Comparison of ENCODE assay signal across 30 cellular contexts in genomic region chr1:212483154-212483505, GRCh38. TPM values are rescaled to one million over a fixed set of nuclear protein-coding genes. Genes with fewer than 3 reads are reported as not detected.
DNase-seq lines count a peak whose midpoint lies in the region; ATAC-seq, FAIRE-seq and TF ChIP-seq lines count a peak whose summit lies in the region.
"Had no signal": no experiment of that assay in that cellular context is flagged by ENCODE, and none has a peak within 500 bp of the region (broad histone marks: within the 10 kb centered on the region; RNA-seq: fewer than 3 reads in every experiment).

No MANE protein-coding gene starts in this region.

- in situ Hi-C loops in IMR-90 (cut with MboI; ENCODE audit: low sequenced_read_pairs) = loop anchor here (5.0 kb wide), 1 partner anchor 114 kb away; no protein-coding TSS in a partner anchor

- H3K4me1 ChIP-seq in A549 (peaks cover 73% of the 10 kb centered on the region), IMR-90 (ENCODE audit: control insufficient read depth, insufficient read depth, low read length) (peaks cover 18% of the 10 kb centered on the region), neuronal stem cell (ENCODE audit: control insufficient read depth in 2 of 2, insufficient read depth in 1 of 2, low read depth in 1 of 2, low read length in 2 of 2) (peaks cover 18 to 20% of the 10 kb centered on the region in 2 donors)
- H3K4me1 ChIP-seq: parathyroid adenoma, vagina had no signal

- H3K14ac ChIP-seq in IMR-90 (replicated peaks; ENCODE audit: low read depth, low read length) = peak overlapping the region; percentile 61
- H3K14ac ChIP-seq in neuronal stem cell (ENCODE audit: low read length) = peak overlapping the region; percentile 87

- no peak overlapping the region for H3K4me3 Mint-ChIP-seq in activated T-cell treated with anti-CD3 and anti-CD28 coated beads, Interleukin-2, amount 50 U/mL, for 72 hours
- H3K4me3 Mint-ChIP-seq: activated CD4-positive, alpha-beta T cell treated with anti-CD3 and anti-CD28 coated beads for 36 hours; CD8-positive, alpha-beta T cell; stimulated activated naive CD8-positive, alpha-beta T cell treated with anti-CD3 and anti-CD28 coated beads, Interleukin-15, amount 100 ng/mL, for 72 hours had no signal

- WGBS in A549 (ENCODE audit: missing lambda C conversion rate) = 93% methylated on average over 9 of the region's 9 CpGs
- WGBS in IMR-90 (ENCODE audit: extremely low coverage in 2 of 2, insufficient read length in 1 of 2), 2 experiments = 80% methylated on average over 2 of the region's 9 CpGs; no CpG with 5 or more reads in 1 of the 2 experiments
- no CpG with 5 or more reads among the region's 9 CpGs for WGBS in neuronal stem cell (ENCODE audit: extremely low coverage in 2 of 2, insufficient read length in 2 of 2, insufficient replicate concordance in 1 of 2), 2 donors

- H2BK12ac ChIP-seq in neuronal stem cell (ENCODE audit: low read length) = no peak overlapping the region

- BruUV-seq in IMR-90 (replicated peaks; lab: Mats Ljungman, UMichigan) = no TSS peak

- no peak for TF ChIP-seq EP300 in A549 (IDR thresholded peaks at IDR 0.05)

- H3K4me2 ChIP-seq in A549 (peak overlapping the region; percentile 57), IMR-90 (ENCODE audit: low read depth, low read length) (no peak overlapping the region), neuronal stem cell (ENCODE audit: insufficient read depth, low read length, poor library complexity, severe bottlenecking) (no peak overlapping the region)

- H4K8ac ChIP-seq in IMR-90 (ENCODE audit: low read depth in 2 of 2, low read length in 2 of 2) = peak overlapping the region in 1 of 2 experiments; percentile 20; a peak in 1 of 4 replicates
- no peak overlapping the region for H4K8ac ChIP-seq in neuronal stem cell (ENCODE audit: low read depth, low read length)

- no peaks in the 10 kb centered on the region for H3K9me3 Mint-ChIP-seq in activated T-cell treated with anti-CD3 and anti-CD28 coated beads, Interleukin-2, amount 50 U/mL, for 72 hours
- H3K9me3 Mint-ChIP-seq: CD8-positive, alpha-beta T cell; stimulated activated naive CD8-positive, alpha-beta T cell treated with anti-CD3 and anti-CD28 coated beads, Interleukin-15, amount 100 ng/mL, for 72 hours had no signal

- H2AFZ ChIP-seq in IMR-90 (replicated peaks; ENCODE audit: low read length, poor library complexity) = peak overlapping the region; percentile 19
- no peak overlapping the region for H2AFZ ChIP-seq in neuronal stem cell (ENCODE audit: low read length)
- H2AFZ ChIP-seq: parathyroid adenoma had no signal

- peak overlapping the region; percentile 66 for H4K91ac ChIP-seq in IMR-90 (ENCODE audit: insufficient read depth, low read depth, low read length)
- H4K91ac ChIP-seq in neuronal stem cell (ENCODE audit: low read depth, low read length, poor library complexity) = no peak overlapping the region

- ATAC-seq in A549 (no peak), IMR-90 (ENCODE audit: low read depth) (no peak)
- ATAC-seq in activated T-cell treated with anti-CD3 and anti-CD28 coated beads, Interleukin-2, amount 50 U/mL, for 72 hours (replicated peaks in 1 of 2) = no peak
- ATAC-seq: activated CD4-positive, alpha-beta T cell treated with anti-CD3 and anti-CD28 coated beads for 36 hours; CD8-positive, alpha-beta T cell; stimulated activated naive CD8-positive, alpha-beta T cell treated with anti-CD3 and anti-CD28 coated beads, Interleukin-15, amount 100 ng/mL, for 72 hours had no signal

- peaks cover 8% of the 10 kb centered on the region for H3K27me3 Mint-ChIP-seq in activated T-cell treated with anti-CD3 and anti-CD28 coated beads, Interleukin-2, amount 50 U/mL, for 72 hours (ENCODE audit: low read depth)

- H2AK5ac ChIP-seq in IMR-90 (ENCODE audit: low read depth, low read length) = peak overlapping the region; percentile 90
- peak overlapping the region; percentile 82 for H2AK5ac ChIP-seq in neuronal stem cell (ENCODE audit: low read depth, low read length)

- POLR2A ChIA-PET in A549 (lab: Yijun Ruan, JAX) = interaction anchor here (1.8 kb wide), 1 partner anchor 125 kb away, joined by 18 read pairs; the partner anchor contains the start of gene ATF3
- POLR2A ChIA-PET in IMR-90 (lab: Charles Lee; ENCODE audit: unreplicated experiment) = no interaction called here

- no peak overlapping the region for H3K56ac ChIP-seq in IMR-90 (ENCODE audit: extremely low read depth, insufficient read depth, low read length)

- H2BK5ac ChIP-seq in IMR-90 (ENCODE audit: low read depth, low read length, poor library complexity, severe bottlenecking) (peak overlapping the region; percentile 7), neuronal stem cell (ENCODE audit: low read length) (no peak overlapping the region)

- dilution Hi-C loops in IMR-90 (cut with HindIII; ENCODE audit: low sequenced_read_pairs, unreplicated experiment) = no loop called here

- H2BK15ac ChIP-seq in IMR-90 (ENCODE audit: low read depth, low read length) (peak overlapping the region; percentile 36; the same call in 1 of the 3 replicates), neuronal stem cell (ENCODE audit: low read length) (peak overlapping the region; percentile 40)

- H3K9ac ChIP-seq in IMR-90 (ENCODE audit: low read depth, low read length) (no peak overlapping the region), neuronal stem cell (ENCODE audit: low read depth, low read length, poor library complexity) (no peak overlapping the region)
- H3K9ac ChIP-seq: parathyroid adenoma had no signal

- no peak overlapping the region for H4K5ac ChIP-seq in IMR-90 (ENCODE audit: low read depth, low read length)

- peak overlapping the region; percentile 75 to 86 for H3K27ac ChIP-seq in A549
- no peak overlapping the region for H3K27ac ChIP-seq in IMR-90 (ENCODE audit: insufficient read depth, low read length)
- peak overlapping the region; percentile 10 for H3K27ac ChIP-seq in epithelial cell of prostate
- H3K27ac ChIP-seq in neuronal stem cell (replicated peaks; ENCODE audit: low read length) = no peak overlapping the region
- H3K27ac ChIP-seq: coronary artery, esophagus muscularis mucosa, HL-60, parathyroid adenoma, vagina, VCaP had no signal

- H3K23ac ChIP-seq in IMR-90 (ENCODE audit: low read depth, low read length) (peak overlapping the region; percentile 1; the same call in 1 of the 2 replicates), neuronal stem cell (ENCODE audit: low read depth, low read length, poor library complexity) (no peak overlapping the region)

- H3K9me3 ChIP-seq in A549 (no peaks in the 10 kb centered on the region), IMR-90 (ENCODE audit: control insufficient read depth, insufficient read depth, low read length) (no peaks in the 10 kb centered on the region), neuronal stem cell (replicated peaks in 1 of 2; ENCODE audit: control insufficient read depth in 2 of 2, insufficient read depth in 1 of 2, low read depth in 1 of 2, low read length in 2 of 2) (no peaks in the 10 kb centered on the region)
- H3K9me3 ChIP-seq: esophagus muscularis mucosa, mucosa of descending colon, vagina had no signal

- no peaks in the 10 kb centered on the region for H3K36me3 Mint-ChIP-seq in activated T-cell treated with anti-CD3 and anti-CD28 coated beads, Interleukin-2, amount 50 U/mL, for 72 hours (ENCODE audit: insufficient read depth in 2 of 2)
- H3K36me3 Mint-ChIP-seq: CD8-positive, alpha-beta T cell had no signal

- peak overlapping the region; percentile 57 for H2AK9ac ChIP-seq in IMR-90 (replicated peaks; ENCODE audit: low read depth, low read length, poor library complexity)

- TF ChIP-seq CTCF in A549 (IDR thresholded peaks at IDR 0.05) = no peak
- no peak for TF ChIP-seq CTCF in IMR-90 (conservative IDR thresholded peaks at IDR 0.05; ENCODE audit: low read depth, low read length)

- DNase-seq in A549 (ENCODE audit: low read depth in 1 of 2, low spot score in 1 of 2) = no peak
- no peak for DNase-seq in IMR-90
- DNase-seq in epithelial cell of prostate (ENCODE audit: low read depth, low spot score) = no peak
- no peak for DNase-seq in neuronal stem cell (ENCODE audit: low spot score)
- DNase-seq in epidermal melanocyte (ENCODE audit: insufficient read length, low spot score) = no peak
- DNase-seq in activated CD4-positive, alpha-beta T cell treated with anti-CD3 and anti-CD28 coated beads, Interleukin-2, amount 50 U/mL, for 1 hour = no peak
- DNase-seq in hypothalamus (lab: John Stamatoyannopoulos, UW) = no peak
- no peak for DNase-seq in activated T-cell treated with anti-CD3 and anti-CD28 coated beads, Interleukin-2, amount 50 U/mL, for 72 hours
- DNase-seq: activated CD4-positive, alpha-beta T cell treated with anti-CD3 and anti-CD28 coated beads for 36 hours; activated CD8-positive, alpha-beta memory T cell treated with anti-CD3 and anti-CD28 coated beads for 24 hours; activated gamma-delta T cell; activated T-cell treated with anti-CD3 and anti-CD28 coated beads, Interleukin-2, amount 50 U/mL, for 1 hour; CD8-positive, alpha-beta T cell; DMS 273 treated with DMSO at 0.1 percent for 48 hours; foreskin melanocyte; Karpas-422; NCI-H146; NCI-H226; retina; SHP77; stimulated activated naive CD8-positive, alpha-beta T cell treated with anti-CD3 and anti-CD28 coated beads, Interleukin-15, amount 100 ng/mL, for 72 hours; SW 1271; T-helper 9 cell had no signal

- CTCF ChIA-PET in A549 (lab: Yijun Ruan, JAX) (interaction anchor here (1.2 to 1.8 kb wide), 3 partner anchors 8 to 182 kb away, joined by 3 to 5 read pairs (median 4); partner anchors contain the start of gene ATF3), IMR-90 (lab: Yijun Ruan, JAX) (interaction anchor here (0.6 kb wide), 1 partner anchor 30 kb away, joined by 5 read pairs; no protein-coding TSS in a partner anchor)

- TF ChIP-seq POLR2A in A549 (IDR thresholded peaks at IDR 0.05; ENCODE audit: low read length) (no peak), IMR-90 (IDR thresholded peaks at IDR 0.05; ENCODE audit: low read depth, low read length) (no peak)

- intact Hi-C loops in IMR-90 (cut with micrococcal nuclease) = no loop called here

- H3K79me1 ChIP-seq in IMR-90 (ENCODE audit: low read depth in 1 of 2, low read length in 2 of 2) (no peaks in the 10 kb centered on the region), neuronal stem cell (ENCODE audit: low read depth, low read length) (no peaks in the 10 kb centered on the region)

- no peak for FAIRE-seq in A549 (lab: Jason Lieb, UNC)

- TF ChIP-seq RAD21 in A549 (conservative IDR thresholded peaks at IDR 0.05 in 1 of 2, IDR thresholded peaks at IDR 0.05 in 1 of 2) (no peak), IMR-90 (IDR thresholded peaks at IDR 0.05; ENCODE audit: low read length) (no peak)

- H2BK120ac ChIP-seq in IMR-90 (ENCODE audit: low read depth, low read length) = peak overlapping the region; percentile 49
- H2BK120ac ChIP-seq in neuronal stem cell (ENCODE audit: low read depth, low read length) = peak overlapping the region; percentile 35

- H3K4me1 Mint-ChIP-seq in activated T-cell treated with anti-CD3 and anti-CD28 coated beads, Interleukin-2, amount 50 U/mL, for 72 hours (ENCODE audit: low read depth) = peaks cover 5% of the 10 kb centered on the region

- H3K27ac Mint-ChIP-seq in activated T-cell treated with anti-CD3 and anti-CD28 coated beads, Interleukin-2, amount 50 U/mL, for 72 hours = no peak overlapping the region
- H3K27ac Mint-ChIP-seq: activated CD4-positive, alpha-beta T cell treated with anti-CD3 and anti-CD28 coated beads for 36 hours; CD8-positive, alpha-beta T cell; stimulated activated naive CD8-positive, alpha-beta T cell treated with anti-CD3 and anti-CD28 coated beads, Interleukin-15, amount 100 ng/mL, for 72 hours had no signal

- no peak overlapping the region; the same call in 1 of the 2 replicates for H2BK20ac ChIP-seq in IMR-90 (ENCODE audit: low read depth, low read length)

- H3K9me1 ChIP-seq in IMR-90 (ENCODE audit: insufficient read depth, low read length) = peaks cover 28% of the 10 kb centered on the region

- H3K4me3 ChIP-seq in A549 (no peak overlapping the region), IMR-90 (ENCODE audit: insufficient read depth, low read depth, low read length) (no peak overlapping the region), neuronal stem cell (ENCODE audit: low read length in 2 of 2) (no peak overlapping the region)
- H3K4me3 ChIP-seq: coronary artery, esophagus muscularis mucosa, mucosa of descending colon, vagina had no signal

- H3K36me3 ChIP-seq in IMR-90 (ENCODE audit: control insufficient read depth, insufficient read depth, low read length) (no peaks in the 10 kb centered on the region), neuronal stem cell (replicated peaks in 1 of 2; ENCODE audit: control insufficient read depth in 2 of 2, insufficient read depth in 2 of 2, low read length in 2 of 2) (no peaks in the 10 kb centered on the region)
- H3K36me3 ChIP-seq: esophagus muscularis mucosa, vagina had no signal

- peak overlapping the region; percentile 85 for H3K4ac ChIP-seq in IMR-90 (ENCODE audit: low read depth, low read length)
- no peak overlapping the region for H3K4ac ChIP-seq in neuronal stem cell (ENCODE audit: low read length)

- peaks cover 6% of the 10 kb centered on the region; the same call in 1 of the 2 replicates for H4K20me1 ChIP-seq in IMR-90 (ENCODE audit: insufficient read depth, low read length)

- H3K18ac ChIP-seq in IMR-90 (ENCODE audit: low read depth, low read length) (no peak overlapping the region; the same call in 1 of the 2 replicates), neuronal stem cell (ENCODE audit: low read length) (peak overlapping the region; percentile 72)

- H3K27me3 ChIP-seq in IMR-90 (ENCODE audit: control insufficient read depth, insufficient read depth, low read length) (no peaks in the 10 kb centered on the region), neuronal stem cell (ENCODE audit: control insufficient read depth in 3 of 3, insufficient read depth in 3 of 3, low read depth in 1 of 3, low read length in 3 of 3) (peaks cover 0 to 2% (median 0%) of the 10 kb centered on the region in 3 experiments)
- H3K27me3 ChIP-seq: esophagus muscularis mucosa, vagina had no signal

RNA-seq across cellular contexts. Expression of gene NENF, which starts 50.4 kb away (rescaled TPM):
- 83.9 and 90.5 TPM in 2 replicates for polyA plus RNA-seq in A549 (2011; rRNA removed)
- polyA plus RNA-seq in A549 (2012; cell fraction: cytosol; rRNA removed) = 98.4 and 99.7 TPM in 2 replicates
- 30.7 and 43.2 TPM in 2 replicates for polyA plus RNA-seq in A549 (2012; cell fraction: nucleus; rRNA removed)
- polyA plus RNA-seq in A549 (2017; fragmentation: RNase III; extraction: RNeasy Plus Mini Kit Qiagen cat#74134 plus additional on column Dnase treatment) = 50.8 to 56.4 TPM (median 55.3 TPM) in 3 replicates
- polyA minus RNA-seq in A549 (2011; rRNA and poly(A)+ RNA removed) = 21.9 and 29.3 TPM in 2 replicates
- 15.0 and 16.0 TPM in 2 replicates for total RNA-seq in IMR-90 (2012; rRNA removed)
- 40.4 and 50.6 TPM in 2 replicates for polyA plus RNA-seq in IMR-90 (2012; rRNA removed)
- 42.0 and 55.1 TPM in 2 replicates for polyA plus RNA-seq in IMR-90 (2012; cell fraction: cytosol; rRNA removed)
- 11.2 and 13.0 TPM in 2 replicates for polyA plus RNA-seq in IMR-90 (2012; cell fraction: nucleus; rRNA removed; ENCODE audit: low replicate concordance)
- 27.0 TPM for polyA plus RNA-seq in neuronal stem cell (2013, experiment 1 of 2)
- polyA plus RNA-seq in neuronal stem cell (2013, experiment 2 of 2) = 26.9 TPM
- total RNA-seq in activated T-cell treated with anti-CD3 and anti-CD28 coated beads, Interleukin-2, amount 50 U/mL, for 72 hours = 10 to 100 TPM; 36.9 to 40.7 TPM

Comparison
In these comparisons a context has a peak if more than half of its experiments do, and no peak if none do; other contexts are left out.
1. H3K27ac ChIP-seq: peak in A549 (2 of 2) and epithelial cell of prostate (single experiment); none in IMR-90 (single experiment) and neuronal stem cell (single experiment).